In the genomic region with DNA sequence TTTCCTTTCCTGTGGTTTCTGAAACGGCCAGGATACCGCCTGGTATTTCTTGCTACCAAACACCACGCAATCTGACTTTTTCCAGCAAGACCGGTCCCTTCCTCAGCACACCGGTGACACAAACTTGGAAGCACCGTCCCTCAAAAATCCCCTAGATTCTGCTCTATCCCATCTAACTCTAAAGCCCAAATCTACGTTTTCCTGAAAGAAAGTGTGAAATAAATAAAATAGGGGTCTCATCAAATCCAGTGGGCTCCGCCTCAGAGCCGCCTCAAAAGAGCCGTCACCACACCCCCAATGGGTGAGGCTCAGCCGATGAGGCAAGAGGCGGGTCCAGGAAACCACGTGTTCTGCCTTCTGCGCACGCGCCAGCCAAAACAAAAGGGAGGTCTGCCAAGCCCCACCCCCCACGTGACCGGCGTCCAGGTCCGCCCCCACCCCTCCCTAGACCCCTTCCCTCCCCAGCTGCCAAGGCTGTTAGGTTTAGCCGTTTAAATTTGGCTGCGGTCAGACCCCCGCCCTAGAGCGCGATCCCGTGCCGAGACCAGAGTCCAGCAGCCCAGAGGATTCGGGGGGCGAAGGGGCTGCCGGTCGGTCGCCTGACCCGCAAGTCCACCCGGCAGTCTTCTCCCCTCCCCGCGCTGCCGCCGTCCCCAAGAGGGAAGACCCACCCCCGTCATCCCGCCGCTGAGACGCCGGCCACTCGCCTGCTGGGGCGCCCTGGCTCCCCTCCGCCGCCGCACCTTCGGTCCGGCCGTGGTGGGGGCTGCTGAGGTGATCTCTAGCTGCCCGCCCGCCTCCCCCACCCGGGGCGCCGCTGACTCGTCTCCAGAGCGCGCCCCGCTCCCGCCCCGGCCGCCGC, we compare ENCODE assay signal across 8 cellular contexts. TPM values are rescaled to one million over a fixed set of nuclear protein-coding genes. Genes with fewer than 3 reads are reported as not detected.
DNase-seq lines count a peak whose midpoint lies in the region; ATAC-seq, FAIRE-seq and TF ChIP-seq lines count a peak whose summit lies in the region.

No MANE protein-coding gene starts in this region.

- ATAC-seq in GM18907 (IDR thresholded peaks at IDR 0.05; ENCODE audit: unreplicated experiment) (peak; percentile 76), HG03139 (IDR thresholded peaks at IDR 0.05; ENCODE audit: unreplicated experiment) (peak; percentile 55)

- POLR2A ChIA-PET in AG04449 (lab: Yijun Ruan, JAX): interaction anchor here (1.0 kb wide), 1 partner anchor 34 kb away, joined by 4 read pairs; no protein-coding TSS in a partner anchor

- H3K27ac ChIP-seq in skin epidermis: peak overlapping the region; percentile 89 to 100 (median 98)

- DNase-seq in AG04449 (ENCODE audit: low read depth, low spot score): peak; percentile 68
- peak; percentile 85 for DNase-seq in NCI-H2196 treated with DMSO at 0.1 percent for 48 hours (lab: John Stamatoyannopoulos, UW; ENCODE audit: unreplicated experiment)
- peak; percentile 85 for DNase-seq in bronchial epithelial cell (ENCODE audit: low read depth)
- peak; percentile 88 for DNase-seq in iPS-NIHi11 (ENCODE audit: low spot score)

- FAIRE-seq in bronchial epithelial cell (lab: Jason Lieb, UNC): peak; percentile 94

- H3K27me3 ChIP-seq in bronchial epithelial cell (ENCODE audit: control insufficient read depth, insufficient read depth, low read length): no peaks in the 10 kb centered on the region

- H3K4me3 ChIP-seq in AG04449 (ENCODE audit: low read depth, low read length) (peak overlapping the region; percentile 81), WI38 (ENCODE audit: low read depth, low read length) (peak overlapping the region; percentile 78), bronchial epithelial cell (ENCODE audit: low read depth, low read length) (peak overlapping the region; percentile 97), skin epidermis (peak overlapping the region; percentile 73 to 99 (median 93))

- TF ChIP-seq CTCF in AG04449 (IDR thresholded peaks at IDR 0.05; ENCODE audit: insufficient read depth, low read length, missing control alignments) (no peak), WI38 (IDR thresholded peaks at IDR 0.05; ENCODE audit: low read depth, low read length) (no peak), bronchial epithelial cell (IDR thresholded peaks at IDR 0.05; ENCODE audit: insufficient read depth, low read length, severe bottlenecking) (no peak)

- CTCF ChIA-PET in AG04449 (lab: Yijun Ruan, JAX): interaction anchor here (1.1 kb wide), 1 partner anchor 28 kb away, joined by 4 read pairs; no protein-coding TSS in a partner anchor

- H3K36me3 ChIP-seq in bronchial epithelial cell (ENCODE audit: control insufficient read depth, insufficient read depth, low read length): no peaks in the 10 kb centered on the region

RNA-seq across cellular contexts. Expression of a gene that starts 0.5 kb away (rescaled TPM):
- total RNA-seq in bronchial epithelial cell: 8.7 and 10.2 TPM in 2 replicates

RNA-seq across cellular contexts. Expression of a gene that starts 54.6 kb away (rescaled TPM):
- 0.26 and 0.38 TPM in 2 replicates for total RNA-seq in bronchial epithelial cell

Comparison
In these comparisons a context has a peak if more than half of its experiments do, and no peak if none do; other contexts are left out.
1. Peak in every context shown above with its lines: DNase-seq, ATAC-seq, H3K4me3 ChIP-seq and H3K27ac ChIP-seq.